Comparison of ENCODE assay signal across 8 cellular contexts in genomic region chr15:38254065-38254883, GRCh38. TPM values are rescaled to one million over a fixed set of nuclear protein-coding genes. Genes with fewer than 3 reads are reported as not detected.
A peak's percentile ranks its signal among the peaks of the same experiment; 100 is the strongest.
DNase-seq lines count a peak whose midpoint lies in the region; ATAC-seq and TF ChIP-seq lines count a peak whose summit lies in the region.

No MANE protein-coding gene starts in this region.

- no peaks in the 10 kb centered on the region for H3K27me3 ChIP-seq in endocrine pancreas (ENCODE audit: control insufficient read depth, insufficient read depth, low read length)
- H3K27me3 ChIP-seq in tibial artery = no peaks in the 10 kb centered on the region

- H3K9ac ChIP-seq in endocrine pancreas (ENCODE audit: control insufficient read depth, insufficient read depth, low read length) = no peak overlapping the region

- peak overlapping the region; percentile 91 for H3K4me3 ChIP-seq in endocrine pancreas (ENCODE audit: control insufficient read depth, insufficient read depth, low read length)
- H3K4me3 ChIP-seq in mesodermal cell (ENCODE audit: extremely low read depth, insufficient read depth, low read length, poor library complexity, severe bottlenecking) = peak overlapping the region; percentile 93
- H3K4me3 ChIP-seq in tibial artery = peak overlapping the region; percentile 90 to 92

- 0% methylated on average over 2 of the region's 14 CpGs; no CpG with 5 or more reads in 1 of the 2 experiments for WGBS in mesodermal cell (ENCODE audit: insufficient coverage in 2 of 2), 2 experiments

- no peaks in the 10 kb centered on the region for H3K36me3 ChIP-seq in endocrine pancreas (ENCODE audit: control insufficient read depth, insufficient read depth, low read length)
- no peaks in the 10 kb centered on the region for H3K36me3 ChIP-seq in mesodermal cell (ENCODE audit: control insufficient read depth, insufficient read depth, low read length)
- no peaks in the 10 kb centered on the region for H3K36me3 ChIP-seq in tibial artery

- H3K4me1 ChIP-seq in endocrine pancreas (ENCODE audit: control insufficient read depth, insufficient read depth, low read length) (peaks cover 25% of the 10 kb centered on the region), mesodermal cell (ENCODE audit: control insufficient read depth, insufficient read depth, low read length, poor library complexity, severe bottlenecking) (peaks cover 5% of the 10 kb centered on the region), tibial artery (peaks cover 0 to 52% (median 12%) of the 10 kb centered on the region in 4 donors)

- DNase-seq in activated CD4-positive, alpha-beta T cell treated with anti-CD3 and anti-CD28 coated beads for 4 hours = peak; percentile 2 to 8
- DNase-seq in activated CD4-positive, alpha-beta T cell treated with anti-CD3 and anti-CD28 coated beads, Interleukin-2, amount 50 U/mL, for 4 hours = no peak
- peak; percentile 65 for DNase-seq in NCI-H146 treated with DMSO at 0.1 percent for 48 hours (lab: John Stamatoyannopoulos, UW; ENCODE audit: unreplicated experiment)
- peak; percentile 21 for DNase-seq in UCSD-AML1 (lab: John Stamatoyannopoulos, UW; ENCODE audit: unreplicated experiment)
- peak; percentile 44 to 70 for DNase-seq in tibial artery

- intact Hi-C loops in tibial artery (cut with DNase I; ENCODE audit: low total_unique reads) = no loop called here

- H3K27ac ChIP-seq in mesodermal cell (ENCODE audit: low read depth, low read length, severe bottlenecking) = peak overlapping the region; percentile 98
- H3K27ac ChIP-seq in tibial artery = peak overlapping the region; percentile 99

- TF ChIP-seq CTCF in tibial artery (IDR thresholded peaks at IDR 0.05) = no peak

- ATAC-seq in HG02623 (IDR thresholded peaks at IDR 0.05; ENCODE audit: unreplicated experiment) = peak; percentile 43

- H3K9me3 ChIP-seq in endocrine pancreas (ENCODE audit: control insufficient read depth, low read length) (no peaks in the 10 kb centered on the region), mesodermal cell (ENCODE audit: control insufficient read depth, low read length) (no peaks in the 10 kb centered on the region), tibial artery (no peaks in the 10 kb centered on the region)

RNA-seq across cellular contexts. Expression of gene SPRED1, which starts 1.6 kb away (rescaled TPM):
- polyA plus RNA-seq in mesodermal cell (2013, experiment 1 of 2) = 39.5 TPM
- 37.9 TPM for polyA plus RNA-seq in mesodermal cell (2013, experiment 2 of 2)

Comparison
In these comparisons a context has a peak if more than half of its experiments do, and no peak if none do; other contexts are left out.
1. DNase-seq: peak in activated CD4-positive, alpha-beta T cell treated with anti-CD3 and anti-CD28 coated beads for 4 hours (2 of 2), NCI-H146 treated with DMSO at 0.1 percent for 48 hours (single experiment), UCSD-AML1 (single experiment) and tibial artery (2 of 2); none in activated CD4-positive, alpha-beta T cell treated with anti-CD3 and anti-CD28 coated beads, Interleukin-2, amount 50 U/mL, for 4 hours (0 of 2).
2. Peak in every context shown above with its lines, with median percentiles within 50 percentile points of each other: H3K4me3 ChIP-seq.